In genomic region chr5:172840077-172840777, GRCh38 we compare ENCODE assay signal across 14 cellular contexts. TPM values are rescaled to one million over a fixed set of nuclear protein-coding genes. Genes with fewer than 3 reads are reported as not detected.
DNase-seq lines count a peak whose midpoint lies in the region; ATAC-seq and TF ChIP-seq lines count a peak whose summit lies in the region.
"Had no signal": no experiment of that assay in that cellular context is flagged by ENCODE, and none has a peak within 500 bp of the region (broad histone marks: within the 10 kb centered on the region; RNA-seq: fewer than 3 reads in every experiment).

No MANE protein-coding gene starts in this region.

- no peak for TF ChIP-seq POLR2A in ovary (IDR thresholded peaks at IDR 0.05)

- 18 to 24% (median 21%) methylated on average over 16 of the region's 16 CpGs for WGBS in ovary, 3 donors

- DNase-seq in natural killer cell: no peak
- DNase-seq in natural killer cell treated with Interleukin-12 subunit alpha and Interleukin-12 subunit beta and Interleukin-15 and Interleukin-18, amount 100 ng/mL, for 72 hours (ENCODE audit: low spot score): no peak
- DNase-seq in fibroblast of villous mesenchyme (ENCODE audit: low read depth): peak; percentile 65
- peak in 1 of 5 donors; percentile 46 for DNase-seq in ovary
- no peak for DNase-seq in activated CD8-positive, alpha-beta memory T cell treated with anti-CD3 and anti-CD28 coated beads for 24 hours
- no peak for DNase-seq in mucosa of gallbladder (ENCODE audit: low spot score)
- no peak for DNase-seq in mesenteric fat pad (ENCODE audit: low spot score)
- DNase-seq in cerebellar nuclear complex (lab: John Stamatoyannopoulos, UW): no peak
- DNase-seq: activated effector memory CD4-positive, alpha-beta T cell treated with anti-CD3 and anti-CD28 coated beads, Interleukin-2, amount 50 U/mL, for 16 hours; dermis blood vessel endothelial cell; hypothalamus; NCI-H2227 treated with DMSO at 0.1 percent for 48 hours; SIG-M5 had no signal

- TF ChIP-seq CTCF in natural killer cell (IDR thresholded peaks at IDR 0.05) (no peak), fibroblast of villous mesenchyme (IDR thresholded peaks at IDR 0.05; ENCODE audit: insufficient read depth, low read depth, low read length) (no peak), ovary (IDR thresholded peaks at IDR 0.05) (no peak)

- H3K4me1 Mint-ChIP-seq in natural killer cell: peaks cover 58 to 64% of the 10 kb centered on the region in 2 donors
- peaks cover 31 to 35% of the 10 kb centered on the region in 2 donors for H3K4me1 Mint-ChIP-seq in natural killer cell treated with Interleukin-12 subunit alpha and Interleukin-12 subunit beta and Interleukin-15 and Interleukin-18, amount 100 ng/mL, for 72 hours (ENCODE audit: low read depth in 2 of 2)

- H3K4me3 Mint-ChIP-seq in natural killer cell: no peak overlapping the region
- H3K4me3 Mint-ChIP-seq in natural killer cell treated with Interleukin-12 subunit alpha and Interleukin-12 subunit beta and Interleukin-15 and Interleukin-18, amount 100 ng/mL, for 72 hours: no peak overlapping the region

- H3K27me3 ChIP-seq in ovary: no peaks in the 10 kb centered on the region

- H3K4me3 ChIP-seq in fibroblast of villous mesenchyme (ENCODE audit: low read depth, low read length) (no peak overlapping the region), ovary (no peak overlapping the region)
- H3K4me3 ChIP-seq: K562 had no signal

- H3K36me3 Mint-ChIP-seq in natural killer cell: no peaks in the 10 kb centered on the region
- no peaks in the 10 kb centered on the region for H3K36me3 Mint-ChIP-seq in natural killer cell treated with Interleukin-12 subunit alpha and Interleukin-12 subunit beta and Interleukin-15 and Interleukin-18, amount 100 ng/mL, for 72 hours

- H3K27me3 Mint-ChIP-seq in natural killer cell (ENCODE audit: low read depth in 2 of 2): no peaks in the 10 kb centered on the region
- no peaks in the 10 kb centered on the region for H3K27me3 Mint-ChIP-seq in natural killer cell treated with Interleukin-12 subunit alpha and Interleukin-12 subunit beta and Interleukin-15 and Interleukin-18, amount 100 ng/mL, for 72 hours

- intact Hi-C loops in natural killer cell (cut with micrococcal nuclease) (no loop called here), ovary (cut with DNase I) (no loop called here)

- no peak for ATAC-seq in natural killer cell
- no peak for ATAC-seq in natural killer cell treated with Interleukin-12 subunit alpha and Interleukin-12 subunit beta and Interleukin-15 and Interleukin-18, amount 100 ng/mL, for 72 hours
- ATAC-seq: K562 had no signal

- peak overlapping the region; percentile 68 to 70 for H3K27ac Mint-ChIP-seq in natural killer cell
- peak overlapping the region in 1 of 2 donors; percentile 62 for H3K27ac Mint-ChIP-seq in natural killer cell treated with Interleukin-12 subunit alpha and Interleukin-12 subunit beta and Interleukin-15 and Interleukin-18, amount 100 ng/mL, for 72 hours

- peak overlapping the region; percentile 33 to 78 for H3K27ac ChIP-seq in ovary

- peaks cover 21% of the 10 kb centered on the region for H3K4me1 ChIP-seq in ovary (ENCODE audit: insufficient read depth)

- H3K9me3 ChIP-seq in ovary: no peaks in the 10 kb centered on the region

- no peaks in the 10 kb centered on the region for H3K9me3 Mint-ChIP-seq in natural killer cell
- H3K9me3 Mint-ChIP-seq in natural killer cell treated with Interleukin-12 subunit alpha and Interleukin-12 subunit beta and Interleukin-15 and Interleukin-18, amount 100 ng/mL, for 72 hours: no peaks in the 10 kb centered on the region

- H3K36me3 ChIP-seq in ovary: no peaks in the 10 kb centered on the region

- TF ChIP-seq EP300 in ovary (IDR thresholded peaks at IDR 0.05): no peak

RNA-seq across cellular contexts. Expression of gene ERGIC1, which starts 6.2 kb away (rescaled TPM):
- total RNA-seq in natural killer cell (100 to 1,000 TPM in 2 of 3 donors, 10 to 100 TPM in 1; 86.2 to 126 (median 121) TPM), fibroblast of villous mesenchyme (89.5 and 139 TPM in 2 replicates), ovary (100 to 1,000 TPM in 2 of 7 donors, 10 to 100 TPM in 5; 41.7 to 132 (median 92.3) TPM), mucosa of gallbladder (118 TPM), mesenteric fat pad (201 TPM)
- total RNA-seq in natural killer cell treated with Interleukin-12 subunit alpha and Interleukin-12 subunit beta and Interleukin-15 and Interleukin-18, amount 100 ng/mL, for 72 hours: 10 to 100 TPM; 50.8 to 51.4 TPM
- 100 to 1,000 TPM in 1 of 2 donors, 10 to 100 TPM in 1; 76.4 to 147 TPM for polyA plus RNA-seq in ovary
